In genomic region chr17:3906881-3907280, GRCh38 we compare ENCODE assay signal across 21 cellular contexts. TPM values are rescaled to one million over a fixed set of nuclear protein-coding genes. Genes with fewer than 3 reads are reported as not detected.
DNase-seq lines count a peak whose midpoint lies in the region; ATAC-seq and TF ChIP-seq lines count a peak whose summit lies in the region.
"Had no signal": no experiment of that assay in that cellular context is flagged by ENCODE, and none has a peak within 500 bp of the region (broad histone marks: within the 10 kb centered on the region; RNA-seq: fewer than 3 reads in every experiment).

No MANE protein-coding gene starts in this region.

- H4K20me1 ChIP-seq in BLaER1, result no peaks in the 10 kb centered on the region

- peaks cover 3% of the 10 kb centered on the region for H3K27me3 Mint-ChIP-seq in IgD-negative memory B cell
- H3K27me3 Mint-ChIP-seq: CD4-positive, alpha-beta memory T cell had no signal

- peak; percentile 1 for TF ChIP-seq POLR2A in erythroblast (IDR thresholded peaks at IDR 0.05; ENCODE audit: low read length)

- no peak for ATAC-seq in foreskin keratinocyte

- H3K27ac ChIP-seq in BLaER1, result peak overlapping the region; percentile 98
- no peak overlapping the region for H3K27ac ChIP-seq in foreskin keratinocyte
- H3K27ac ChIP-seq: A549 had no signal

- no peaks in the 10 kb centered on the region for H3K36me3 Mint-ChIP-seq in IgD-negative memory B cell
- H3K36me3 Mint-ChIP-seq: CD4-positive, alpha-beta memory T cell had no signal

- H3K4me3 ChIP-seq in BLaER1, result no peak overlapping the region
- H3K4me3 ChIP-seq: A549 had no signal

- H3K27ac Mint-ChIP-seq in IgD-negative memory B cell, result peak overlapping the region in 2 of 3 donors; percentile 31 to 97

- peaks cover 95% of the 10 kb centered on the region for H3K4me1 ChIP-seq in BLaER1
- H3K4me1 ChIP-seq in foreskin keratinocyte, result peaks cover 5% of the 10 kb centered on the region
- H3K4me1 ChIP-seq: A549, BE2C had no signal

- H3K4me3 Mint-ChIP-seq in IgD-negative memory B cell, result peak overlapping the region in 1 of 4 donors; percentile 12
- H3K4me3 Mint-ChIP-seq: CD4-positive, alpha-beta memory T cell had no signal

- TF ChIP-seq CTCF in foreskin keratinocyte (conservative IDR thresholded peaks at IDR 0.05), result no peak

- H3K9me3 Mint-ChIP-seq in IgD-negative memory B cell, result no peaks in the 10 kb centered on the region
- H3K9me3 Mint-ChIP-seq: CD4-positive, alpha-beta memory T cell had no signal

- H3K4me1 Mint-ChIP-seq in IgD-negative memory B cell, result peaks cover 18 to 26% (median 22%) of the 10 kb centered on the region in 3 donors

- no peaks in the 10 kb centered on the region for H3K27me3 ChIP-seq in BLaER1
- H3K27me3 ChIP-seq in foreskin keratinocyte, result peaks cover 3% of the 10 kb centered on the region
- H3K27me3 ChIP-seq: BE2C had no signal

- H3K36me3 ChIP-seq in BLaER1, result peaks cover 9% of the 10 kb centered on the region; the same call in 1 of the 2 replicates
- H3K36me3 ChIP-seq: BE2C had no signal

- H3K9me3 ChIP-seq in BLaER1, result no peaks in the 10 kb centered on the region
- H3K9me3 ChIP-seq: A549, BE2C had no signal

- peak overlapping the region; percentile 95 for H3K4me2 ChIP-seq in BLaER1
- H3K4me2 ChIP-seq: A549 had no signal

- DNase-seq in erythroblast (lab: John Stamatoyannopoulos, UW) (no peak), NCI-H774 (lab: John Stamatoyannopoulos, UW) (no peak), foreskin keratinocyte (no peak)
- DNase-seq in stimulated activated CD4-positive, alpha-beta T cell treated with anti-CD3 and anti-CD28 coated beads, Interleukin-15, amount 100 ng/mL, for 24 hours, result no peak
- DNase-seq: 8988T, AML-193, C1 segment of cervical spinal cord, Calu3, COR-L47, DMS79 treated with DMSO at 0.1 percent for 48 hours, GF-D8, GOT3, H7, HCEC 1CT had no signal

- no peak overlapping the region for H3K9ac ChIP-seq in BLaER1

RNA-seq across cellular contexts. Expression of gene P2RX1, which starts 9.4 kb away (rescaled TPM):
- polyA plus RNA-seq in IgD-negative memory B cell (2.4 TPM), foreskin keratinocyte (not detected in 2 replicates)
- not detected in 2 replicates for total RNA-seq in foreskin keratinocyte
- total RNA-seq: Calu3; CD4-positive, alpha-beta memory T cell; Daoy; G401 had no signal
- polyA plus RNA-seq: CD4-positive, alpha-beta memory T cell had no signal

RNA-seq across cellular contexts. Expression of gene CAMKK1, which starts 14.0 kb away (rescaled TPM):
- polyA plus RNA-seq in IgD-negative memory B cell (0.53 TPM), foreskin keratinocyte (1.6 and 1.8 TPM in 2 replicates)
- 2.3 and 2.4 TPM in 2 replicates for total RNA-seq in foreskin keratinocyte

RNA-seq across cellular contexts. Expression of gene ATP2A3, which starts 57.4 kb away (rescaled TPM):
- polyA plus RNA-seq in IgD-negative memory B cell (155 TPM), foreskin keratinocyte (0.20 and 0.76 TPM in 2 replicates)
- total RNA-seq in foreskin keratinocyte, result 0.28 and 0.68 TPM in 2 replicates

Comparison
In these comparisons a context has a peak if more than half of its experiments do, and no peak if none do; other contexts are left out.
1. RNA of gene ATP2A3, which starts 57.4 kb away (polyA plus RNA-seq): 155 TPM in IgD-negative memory B cell (single experiment); 0.20 to 0.76 TPM in foreskin keratinocyte; every median in the first group is over 10 times any median in the second.